Comparison of ENCODE assay signal across 23 cellular contexts in genomic region chr20:63694596-63695418, GRCh38. TPM values are rescaled to one million over a fixed set of nuclear protein-coding genes. Genes with fewer than 3 reads are reported as not detected.
DNase-seq lines count a peak whose midpoint lies in the region; ATAC-seq, FAIRE-seq and TF ChIP-seq lines count a peak whose summit lies in the region.
"Had no signal": no experiment of that assay in that cellular context is flagged by ENCODE, and none has a peak within 500 bp of the region (broad histone marks: within the 10 kb centered on the region; RNA-seq: fewer than 3 reads in every experiment).

No MANE protein-coding gene starts in this region.

- H3K27me3 ChIP-seq in right atrium auricular region (no peaks in the 10 kb centered on the region), K562 (ENCODE audit: control insufficient read depth in 2 of 2, insufficient read depth in 2 of 2, low read length in 2 of 2) (no peaks in the 10 kb centered on the region), aorta (ENCODE audit: control insufficient read depth in 1 of 2, insufficient read depth in 2 of 2, low read length in 1 of 2) (no peaks in the 10 kb centered on the region)
- H3K27me3 ChIP-seq: testis had no signal

- DNase-seq in Right ventricle myocardium superior, result peak; percentile 37
- no peak for DNase-seq in right atrium auricular region (ENCODE audit: low spot score)
- DNase-seq in K562 (ENCODE audit: extremely low read depth in 1 of 4, low spot score in 3 of 4), result no peak
- DNase-seq in iPS-NIHi11 (ENCODE audit: low spot score), result peak; percentile 27
- DNase-seq in aorta, result peak; percentile 48 to 73
- no peak for DNase-seq in NCI-H748 treated with DMSO at 0.1 percent for 48 hours (lab: John Stamatoyannopoulos, UW)
- no peak for DNase-seq in activated CD8-positive, alpha-beta memory T cell treated with anti-CD3 and anti-CD28 coated beads for 24 hours
- DNase-seq: ACHN; activated naive CD8-positive, alpha-beta T cell treated with anti-CD3 and anti-CD28 coated beads for 36 hours; GDM1; GM23248; MM.1S; naive B cell; NCI-H1436 treated with DMSO at 0.1 percent for 48 hours; T1000; testis had no signal

- H3K4me1 ChIP-seq in right atrium auricular region (peaks cover 0 to 49% of the 10 kb centered on the region in 2 donors), K562 (replicated peaks in 1 of 2; ENCODE audit: control insufficient read depth in 2 of 2, insufficient read depth in 2 of 2, low read length in 2 of 2) (peaks cover 9 to 74% of the 10 kb centered on the region in 2 experiments), aorta (ENCODE audit: control insufficient read depth in 1 of 2, insufficient read depth in 2 of 2, low read length in 2 of 2) (no peaks in the 10 kb centered on the region)

- in situ Hi-C loops in K562 (cut with MboI), result no loop called here

- H3K4me3 ChIP-seq in right atrium auricular region, result no peak overlapping the region
- H3K4me3 ChIP-seq in K562, result no peak overlapping the region
- no peak overlapping the region for H3K4me3 ChIP-seq in aorta (ENCODE audit: low read length in 2 of 2)
- H3K4me3 ChIP-seq: GM23248, testis had no signal

- H3K9me3 ChIP-seq in right atrium auricular region, result no peaks in the 10 kb centered on the region
- no peaks in the 10 kb centered on the region for H3K9me3 ChIP-seq in K562 (replicated peaks; ENCODE audit: control insufficient read depth, insufficient read depth, low read depth, low read length)
- no peaks in the 10 kb centered on the region for H3K9me3 ChIP-seq in aorta (ENCODE audit: control insufficient read depth, low read length)
- H3K9me3 ChIP-seq: testis had no signal

- FAIRE-seq in K562 (lab: Jason Lieb, UNC), result no peak
- FAIRE-seq: colon had no signal

- peak overlapping the region in 1 of 2 experiments; percentile 17; a peak in 1 of 4 replicates for H3K9ac ChIP-seq in K562 (ENCODE audit: insufficient read depth in 1 of 2, low read depth in 2 of 2, low read length in 2 of 2)
- H3K9ac ChIP-seq: GM23248 had no signal

- H3K79me2 ChIP-seq in K562 (ENCODE audit: control insufficient read depth, insufficient read depth, low read length), result no peaks in the 10 kb centered on the region

- BruUV-seq in K562 (replicated peaks; lab: Mats Ljungman, UMichigan), result TSS peak; percentile 26

- no peaks in the 10 kb centered on the region for H3K9me1 ChIP-seq in K562 (ENCODE audit: control insufficient read depth, insufficient read depth, low read length)

- H3K27ac ChIP-seq in right atrium auricular region (no peak overlapping the region), K562 (ENCODE audit: extremely low read depth, low read depth, low read length) (no peak overlapping the region), aorta (ENCODE audit: low read depth in 1 of 2, low read length in 2 of 2) (no peak overlapping the region)
- H3K27ac ChIP-seq: GM23248, HL-60, testis had no signal

- CTCF ChIA-PET in K562 (lab: Yijun Ruan, JAX; ENCODE audit: low intra/inter-chr PET ratio), result interaction anchor here (0.6 kb wide), 1 partner anchor 128 kb away, joined by 3 read pairs; no protein-coding TSS in a partner anchor

- no peak for TF ChIP-seq EP300 in K562 (IDR thresholded peaks at IDR 0.05; ENCODE audit: low read length)

- WGBS in K562 (ENCODE audit: insufficient coverage, low coverage, missing lambda C conversion rate), result 93% methylated on average over 30 of the region's 37 CpGs
- WGBS in aorta, 2 donors, result 91% methylated on average over 37 of the region's 37 CpGs

- intact Hi-C loops in Right ventricle myocardium superior (cut with DNase I) (no loop called here), K562 (cut with micrococcal nuclease) (no loop called here), aorta (cut with DNase I) (no loop called here)

- no peak for TF ChIP-seq CTCF in right atrium auricular region (IDR thresholded peaks at IDR 0.05)
- TF ChIP-seq CTCF in K562 (IDR thresholded peaks at IDR 0.05 in 2 of 3, conservative IDR thresholded peaks at IDR 0.05 in 1 of 3; ENCODE audit: insufficient read depth in 2 of 3, low read depth in 1 of 3, low read length in 3 of 3), result no peak

- H2AFZ ChIP-seq in K562 (ENCODE audit: low read depth, low read length), result no peak overlapping the region
- H2AFZ ChIP-seq: GM23248 had no signal

- TF ChIP-seq POLR2A in K562 (conservative IDR thresholded peaks at IDR 0.05), result no peak

- no peak for TF ChIP-seq RAD21 in K562 (CRISPR knock-in tag; conservative IDR thresholded peaks at IDR 0.05 in 1 of 2, IDR thresholded peaks at IDR 0.05 in 1 of 2)

- POLR2A ChIA-PET in K562 (lab: Yijun Ruan, JAX), result no interaction called here

- no peak for ATAC-seq in Right ventricle myocardium superior (ENCODE audit: poor library complexity)
- ATAC-seq in K562, result no peak
- no peak for ATAC-seq in aorta (ENCODE audit: low FRiP score)
- no peak for ATAC-seq in GM19463 (IDR thresholded peaks at IDR 0.05; ENCODE audit: unreplicated experiment)
- ATAC-seq: stimulated activated memory B cell treated with anti-CD40 and anti-IgM and Interleukin-4, amounts not matched to agents 10 μg/mL and 1 μg/mL and 100 μg/mL, for 72 hours had no signal

- no peaks in the 10 kb centered on the region; the same call in 1 of the 2 replicates for H4K20me1 ChIP-seq in K562 (replicated peaks; ENCODE audit: control insufficient read depth, insufficient read depth, low read length)

- no peak overlapping the region for H3K4me2 ChIP-seq in K562 (ENCODE audit: insufficient read depth, low read length)

- peaks cover 14% of the 10 kb centered on the region for H3K36me3 ChIP-seq in right atrium auricular region
- H3K36me3 ChIP-seq in K562 (ENCODE audit: control insufficient read depth, insufficient read depth, low read length), result peaks cover 31% of the 10 kb centered on the region; the same call in 2 of the 3 replicates
- no peaks in the 10 kb centered on the region for H3K36me3 ChIP-seq in aorta (ENCODE audit: control insufficient read depth in 1 of 2, insufficient read depth in 2 of 2, low read length in 1 of 2)

RNA-seq across cellular contexts. Expression of gene TNFRSF6B, which starts 1.6 kb away (rescaled TPM):
- 0.32 TPM for total RNA-seq in Right ventricle myocardium superior
- total RNA-seq in right atrium auricular region, result 1 to 10 TPM; 1.2 to 3.8 TPM
- total RNA-seq in K562 (2011; cell fraction: chromatin; rRNA removed; ENCODE audit: low replicate concordance), result not detected in 2 replicates
- total RNA-seq in K562 (2011; cell fraction: nucleolus; rRNA removed), result 4.9 and 6.3 TPM in 2 replicates
- total RNA-seq in K562 (2011; cell fraction: nucleoplasm; rRNA removed), result not detected in 2 replicates
- 0.32 and 3.8 TPM in 2 replicates for total RNA-seq in K562 (2014; rRNA removed)
- total RNA-seq in K562 (2014; rRNA removed; fragmentation: Illumina TruSeq; extraction: Trizol), result not detected in 2 replicates
- 0.19 TPM in 1 of 2 replicates, not detected in the other for total RNA-seq in K562 (2015; rRNA removed; fragmentation: Illumina TruSeq; extraction: Trizol)
- total RNA-seq in K562 (2021), result not detected in 2 replicates
- 0.10 and 0.37 TPM in 2 replicates for polyA plus RNA-seq in K562 (2011; rRNA removed)
- 1.1 and 5.8 TPM in 2 replicates for polyA plus RNA-seq in K562 (2011; cell fraction: cytosol; rRNA removed)
- polyA plus RNA-seq in K562 (2011; cell fraction: nucleus; rRNA removed), result 1.4 and 13.8 TPM in 2 replicates
- 0.87 and 1.3 TPM in 2 replicates for polyA plus RNA-seq in K562 (2012)
- not detected in 2 replicates for polyA plus RNA-seq in K562 (2014; fragmentation: Illumina TruSeq; extraction: Trizol)
- not detected for polyA plus RNA-seq in K562 (2014; fragmentation: Nextera tagmentation; extraction: Ambion mirVana)
- 3.2 and 3.5 TPM in 2 replicates for polyA plus RNA-seq in K562 (2014; rRNA removed)
- not detected in 2 replicates for polyA minus RNA-seq in K562 (2011; rRNA and poly(A)+ RNA removed)
- not detected in 2 replicates for polyA minus RNA-seq in K562 (2011; cell fraction: cytosol; rRNA and poly(A)+ RNA removed)
- 1.2 TPM in 1 of 2 replicates, not detected in the other for polyA minus RNA-seq in K562 (2011; cell fraction: nucleus; rRNA and poly(A)+ RNA removed)
- total RNA-seq in aorta, result 10 to 100 TPM in 1 of 2 donors, 1 to 10 TPM in 1; 5.9 to 11.5 TPM
- polyA plus RNA-seq in aorta, result 10 to 100 TPM in 1 of 2 donors, 1 to 10 TPM in 1; 2.1 to 73.9 TPM
- total RNA-seq: activated CD8-positive, alpha-beta memory T cell treated with anti-CD3 and anti-CD28 coated beads for 36 hours; activated naive CD8-positive, alpha-beta T cell treated with anti-CD3 and anti-CD28 coated beads for 36 hours; activated T-helper 1 cell treated with anti-CD3 and anti-CD28 coated beads, Interleukin-12 subunit alpha, Interleukin-12 subunit beta, Interleukin-2, Interleukin-4 antibody, amounts not matched to agents 30 ng/mL and 10 ng/mL and 1 ng/mL, durations not matched to agents 14 hours and 24 hours and 36 hours had no signal
- polyA plus RNA-seq: IgD-negative memory B cell had no signal

RNA-seq across cellular contexts. Expression of gene ARFRP1, which starts 13.0 kb away (rescaled TPM):
- total RNA-seq in Right ventricle myocardium superior (32.2 TPM), right atrium auricular region (10 to 100 TPM; 33.5 to 39.4 TPM), K562 (2014; rRNA removed) (64.3 and 74.1 TPM in 2 replicates), K562 (2014; rRNA removed; fragmentation: Illumina TruSeq; extraction: Trizol) (16.1 and 19.1 TPM in 2 replicates), K562 (2015; rRNA removed; fragmentation: Illumina TruSeq; extraction: Trizol) (37.3 and 37.7 TPM in 2 replicates), K562 (2021) (64.0 and 78.9 TPM in 2 replicates), aorta (10 to 100 TPM; 46.3 to 51.7 TPM)
- 98.6 and 222 TPM in 2 replicates for total RNA-seq in K562 (2011; cell fraction: chromatin; rRNA removed; ENCODE audit: low replicate concordance)
- 116 and 124 TPM in 2 replicates for total RNA-seq in K562 (2011; cell fraction: nucleolus; rRNA removed)
- total RNA-seq in K562 (2011; cell fraction: nucleoplasm; rRNA removed), result 75.6 and 81.5 TPM in 2 replicates
- polyA plus RNA-seq in K562 (2011; rRNA removed) (37.5 and 39.5 TPM in 2 replicates), K562 (2014; fragmentation: Illumina TruSeq; extraction: Trizol) (20.0 and 36.3 TPM in 2 replicates), K562 (2014; fragmentation: Nextera tagmentation; extraction: Ambion mirVana) (1 to 10 TPM; 2.2 to 6.0 TPM), K562 (2014; rRNA removed) (66.9 and 70.5 TPM in 2 replicates), aorta (10 to 100 TPM; 28.9 to 76.2 TPM)
- polyA plus RNA-seq in K562 (2011; cell fraction: cytosol; rRNA removed), result 52.0 and 57.8 TPM in 2 replicates
- polyA plus RNA-seq in K562 (2011; cell fraction: nucleus; rRNA removed), result 132 and 147 TPM in 2 replicates
- 44.1 and 48.2 TPM in 2 replicates for polyA plus RNA-seq in K562 (2012)
- 18.4 and 33.9 TPM in 2 replicates for polyA minus RNA-seq in K562 (2011; rRNA and poly(A)+ RNA removed)
- 14.4 and 22.2 TPM in 2 replicates for polyA minus RNA-seq in K562 (2011; cell fraction: cytosol; rRNA and poly(A)+ RNA removed)
- 46.2 and 62.4 TPM in 2 replicates for polyA minus RNA-seq in K562 (2011; cell fraction: nucleus; rRNA and poly(A)+ RNA removed)

RNA-seq across cellular contexts. Expression of gene ZGPAT, which starts 13.0 kb away (rescaled TPM):
- total RNA-seq in Right ventricle myocardium superior (16.0 TPM), right atrium auricular region (10 to 100 TPM; 11.9 to 15.1 TPM), K562 (2014; rRNA removed) (19.4 and 26.6 TPM in 2 replicates), K562 (2014; rRNA removed; fragmentation: Illumina TruSeq; extraction: Trizol) (2.2 and 2.4 TPM in 2 replicates), K562 (2015; rRNA removed; fragmentation: Illumina TruSeq; extraction: Trizol) (7.9 and 8.4 TPM in 2 replicates), K562 (2021) (22.5 and 25.4 TPM in 2 replicates), aorta (10 to 100 TPM; 20.8 to 28.6 TPM)
- total RNA-seq in K562 (2011; cell fraction: chromatin; rRNA removed; ENCODE audit: low replicate concordance), result 20.3 and 73.7 TPM in 2 replicates
- total RNA-seq in K562 (2011; cell fraction: nucleolus; rRNA removed), result 43.4 and 48.4 TPM in 2 replicates
- total RNA-seq in K562 (2011; cell fraction: nucleoplasm; rRNA removed), result 35.6 and 47.3 TPM in 2 replicates
- polyA plus RNA-seq in K562 (2011; rRNA removed) (7.4 and 10.7 TPM in 2 replicates), K562 (2014; fragmentation: Illumina TruSeq; extraction: Trizol) (5.6 and 10.9 TPM in 2 replicates), K562 (2014; fragmentation: Nextera tagmentation; extraction: Ambion mirVana) (under 1 TPM; 0.14 to 0.21 TPM), K562 (2014; rRNA removed) (24.1 and 27.7 TPM in 2 replicates), aorta (10 to 100 TPM; 22.5 to 49.5 TPM)
- polyA plus RNA-seq in K562 (2011; cell fraction: cytosol; rRNA removed), result 6.2 and 15.4 TPM in 2 replicates
- polyA plus RNA-seq in K562 (2011; cell fraction: nucleus; rRNA removed), result 40.8 and 67.3 TPM in 2 replicates
- 14.8 and 18.0 TPM in 2 replicates for polyA plus RNA-seq in K562 (2012)
- 2.7 and 4.6 TPM in 2 replicates for polyA minus RNA-seq in K562 (2011; rRNA and poly(A)+ RNA removed)
- 11.6 and 12.8 TPM in 2 replicates for polyA minus RNA-seq in K562 (2011; cell fraction: cytosol; rRNA and poly(A)+ RNA removed)
- 9.8 and 11.2 TPM in 2 replicates for polyA minus RNA-seq in K562 (2011; cell fraction: nucleus; rRNA and poly(A)+ RNA removed)

RNA-seq across cellular contexts. Expression of gene RTEL1, which starts 36.7 kb away (rescaled TPM):
- total RNA-seq in Right ventricle myocardium superior (7.3 TPM), right atrium auricular region (1 to 10 TPM; 4.8 to 9.2 TPM), K562 (2014; rRNA removed) (27.7 and 32.0 TPM in 2 replicates), K562 (2014; rRNA removed; fragmentation: Illumina TruSeq; extraction: Trizol) (11.3 and 12.0 TPM in 2 replicates), K562 (2015; rRNA removed; fragmentation: Illumina TruSeq; extraction: Trizol) (14.0 and 15.4 TPM in 2 replicates), K562 (2021) (53.1 and 61.0 TPM in 2 replicates), aorta (10 to 100 TPM; 35.5 to 43.0 TPM)
- total RNA-seq in K562 (2011; cell fraction: chromatin; rRNA removed; ENCODE audit: low replicate concordance), result 274 and 684 TPM in 2 replicates
- 188 TPM in 2 replicates for total RNA-seq in K562 (2011; cell fraction: nucleolus; rRNA removed)
- total RNA-seq in K562 (2011; cell fraction: nucleoplasm; rRNA removed), result 175 and 176 TPM in 2 replicates
- polyA plus RNA-seq in K562 (2011; rRNA removed) (25.2 and 34.3 TPM in 2 replicates), K562 (2014; fragmentation: Illumina TruSeq; extraction: Trizol) (17.9 and 20.1 TPM in 2 replicates), K562 (2014; fragmentation: Nextera tagmentation; extraction: Ambion mirVana) (under 1 TPM; 0.36 to 0.45 TPM), K562 (2014; rRNA removed) (31.8 and 35.7 TPM in 2 replicates), aorta (100 to 1,000 TPM in 1 of 2 donors, 1 to 10 TPM in 1; 6.8 to 114 TPM)
- polyA plus RNA-seq in K562 (2011; cell fraction: cytosol; rRNA removed), result 10.0 and 23.6 TPM in 2 replicates
- polyA plus RNA-seq in K562 (2011; cell fraction: nucleus; rRNA removed), result 238 and 368 TPM in 2 replicates
- 10.8 and 25.1 TPM in 2 replicates for polyA plus RNA-seq in K562 (2012)
- polyA minus RNA-seq in K562 (2011; rRNA and poly(A)+ RNA removed), result 48.3 and 49.0 TPM in 2 replicates
- polyA minus RNA-seq in K562 (2011; cell fraction: cytosol; rRNA and poly(A)+ RNA removed), result 14.8 and 14.9 TPM in 2 replicates
- 63.7 and 84.3 TPM in 2 replicates for polyA minus RNA-seq in K562 (2011; cell fraction: nucleus; rRNA and poly(A)+ RNA removed)

RNA-seq across cellular contexts. Expression of gene STMN3, which starts 41.6 kb away (rescaled TPM):
- total RNA-seq in Right ventricle myocardium superior (4.3 TPM), right atrium auricular region (10 to 100 TPM in 1 of 2 donors, 1 to 10 TPM in 1; 5.7 to 10.1 TPM), K562 (2014; rRNA removed) (65.6 and 79.2 TPM in 2 replicates), K562 (2014; rRNA removed; fragmentation: Illumina TruSeq; extraction: Trizol) (6.8 and 8.8 TPM in 2 replicates), K562 (2015; rRNA removed; fragmentation: Illumina TruSeq; extraction: Trizol) (29.4 and 29.9 TPM in 2 replicates), K562 (2021) (50.2 and 52.4 TPM in 2 replicates), aorta (10 to 100 TPM; 10.5 to 31.2 TPM)
- total RNA-seq in K562 (2011; cell fraction: chromatin; rRNA removed; ENCODE audit: low replicate concordance), result 14.9 and 42.3 TPM in 2 replicates
- total RNA-seq in K562 (2011; cell fraction: nucleolus; rRNA removed), result 45.7 and 51.0 TPM in 2 replicates
- 22.8 and 23.8 TPM in 2 replicates for total RNA-seq in K562 (2011; cell fraction: nucleoplasm; rRNA removed)
- polyA plus RNA-seq in K562 (2011; rRNA removed) (30.9 and 37.6 TPM in 2 replicates), K562 (2014; fragmentation: Illumina TruSeq; extraction: Trizol) (20.3 and 36.0 TPM in 2 replicates), K562 (2014; fragmentation: Nextera tagmentation; extraction: Ambion mirVana) (under 1 TPM; 0.70 to 0.85 TPM), K562 (2014; rRNA removed) (58.0 and 60.2 TPM in 2 replicates), aorta (10 to 100 TPM; 11.3 to 26.1 TPM)
- polyA plus RNA-seq in K562 (2011; cell fraction: cytosol; rRNA removed), result 51.3 and 126 TPM in 2 replicates
- 98.8 and 152 TPM in 2 replicates for polyA plus RNA-seq in K562 (2011; cell fraction: nucleus; rRNA removed)
- polyA plus RNA-seq in K562 (2012), result 20.9 and 32.0 TPM in 2 replicates
- polyA minus RNA-seq in K562 (2011; rRNA and poly(A)+ RNA removed), result 4.9 and 7.8 TPM in 2 replicates
- 17.1 and 19.4 TPM in 2 replicates for polyA minus RNA-seq in K562 (2011; cell fraction: cytosol; rRNA and poly(A)+ RNA removed)
- 7.1 and 9.2 TPM in 2 replicates for polyA minus RNA-seq in K562 (2011; cell fraction: nucleus; rRNA and poly(A)+ RNA removed)

Comparison
In these comparisons a context has a peak if more than half of its experiments do, and no peak if none do; other contexts are left out.
1. DNase-seq: peak in Right ventricle myocardium superior (single experiment), iPS-NIHi11 (single experiment) and aorta (2 of 2); none in right atrium auricular region (single experiment), K562 (0 of 4), NCI-H748 treated with DMSO at 0.1 percent for 48 hours (single experiment) and activated CD8-positive, alpha-beta memory T cell treated with anti-CD3 and anti-CD28 coated beads for 24 hours (single experiment).